20 cellular contexts compared by ENCODE assay signal in genomic region chr14:57831981-57832380, GRCh38. TPM values are rescaled to one million over a fixed set of nuclear protein-coding genes. Genes with fewer than 3 reads are reported as not detected.
DNase-seq lines count a peak whose midpoint lies in the region; ATAC-seq and TF ChIP-seq lines count a peak whose summit lies in the region.
"Had no signal": no experiment of that assay in that cellular context is flagged by ENCODE, and none has a peak within 500 bp of the region (broad histone marks: within the 10 kb centered on the region; RNA-seq: fewer than 3 reads in every experiment).

No MANE protein-coding gene starts in this region.

- H4K20me1 ChIP-seq in PC-9 (ENCODE audit: insufficient read depth), result no peaks in the 10 kb centered on the region

- H3K27me3 ChIP-seq in mesendoderm (ENCODE audit: insufficient read depth, low read length, poor library complexity) (no peaks in the 10 kb centered on the region), PC-9 (ENCODE audit: insufficient read depth, low read depth) (no peaks in the 10 kb centered on the region)

- TF ChIP-seq CTCF in PC-9 (conservative IDR thresholded peaks at IDR 0.05), result no peak
- TF ChIP-seq CTCF in HFFc6 (IDR thresholded peaks at IDR 0.05), result no peak

- no peak overlapping the region for H3K4ac ChIP-seq in mesendoderm (ENCODE audit: low read depth, low read length)

- H3K36me3 Mint-ChIP-seq in HFFc6 (ENCODE audit: low read depth), result no peaks in the 10 kb centered on the region

- no peak overlapping the region for H3K23ac ChIP-seq in mesendoderm (ENCODE audit: low read length)

- no peak overlapping the region for H2AK5ac ChIP-seq in mesendoderm (ENCODE audit: low read length)

- no peak overlapping the region for H3K56ac ChIP-seq in mesendoderm (ENCODE audit: low read length)

- H3K79me2 ChIP-seq in mesendoderm (ENCODE audit: control insufficient read depth, insufficient read depth, low read length) (no peaks in the 10 kb centered on the region), PC-9 (ENCODE audit: low read depth) (no peaks in the 10 kb centered on the region)

- no peak overlapping the region for H4K8ac ChIP-seq in mesendoderm (ENCODE audit: low read depth, low read length)

- no peaks in the 10 kb centered on the region for H3K9me3 ChIP-seq in PC-9 (ENCODE audit: insufficient read depth, low read depth)

- H3K27ac ChIP-seq in mesendoderm (ENCODE audit: low read depth, low read length) (no peak overlapping the region), PC-9 (no peak overlapping the region)
- H3K27ac ChIP-seq: GM23248 had no signal

- intact Hi-C loops in PC-9 (cut with micrococcal nuclease; ENCODE audit: unreplicated experiment), result no loop called here
- intact Hi-C loops in Right ventricle myocardium inferior (cut with DNase I), result no loop called here

- H4K5ac ChIP-seq in mesendoderm (ENCODE audit: low read length), result no peak overlapping the region

- H3K9me3 Mint-ChIP-seq in HFFc6, result peaks cover 9% of the 10 kb centered on the region; the same call in 1 of the 2 replicates
- H3K9me3 Mint-ChIP-seq: activated T-helper 1 cell treated with anti-CD3 and anti-CD28 coated beads, Interleukin-12 subunit alpha, Interleukin-12 subunit beta, Interleukin-2, Interleukin-4 antibody, amounts not matched to agents 30 ng/mL and 10 ng/mL and 1 ng/mL, durations not matched to agents 14 hours and 24 hours and 36 hours; neural crest cell had no signal

- CTCF ChIA-PET in PC-9 (lab: Charles Lee), result no interaction called here

- H3K27me3 Mint-ChIP-seq in HFFc6 (ENCODE audit: insufficient read depth), result peaks cover 7% of the 10 kb centered on the region

- ATAC-seq in GM21576 (IDR thresholded peaks at IDR 0.05; ENCODE audit: unreplicated experiment) (peak; percentile 53), GM19455 (IDR thresholded peaks at IDR 0.05; ENCODE audit: unreplicated experiment) (no peak), Right ventricle myocardium inferior (no peak)
- ATAC-seq: right cardiac atrium, SK-N-SH treated with all-trans-retinoic acid at 6 μM for 48 hours had no signal

- H3K4me1 Mint-ChIP-seq in HFFc6 (ENCODE audit: low read depth), result peaks cover 21% of the 10 kb centered on the region

- H2BK15ac ChIP-seq in mesendoderm (replicated peaks; ENCODE audit: low read depth), result no peak overlapping the region

- no peak overlapping the region for H2BK120ac ChIP-seq in mesendoderm (ENCODE audit: low read depth, low read length)

- WGBS in mesendoderm (ENCODE audit: extremely low coverage, insufficient coverage, low lambda C conversion rate), result no CpG with 5 or more reads among the region's 5 CpGs

- BruUV-seq in PC-9 (replicated peaks; lab: Mats Ljungman, UMichigan), result no TSS peak

- no peak overlapping the region for H3K4me2 ChIP-seq in mesendoderm (ENCODE audit: low read length)
- H3K4me2 ChIP-seq in PC-9, result no peak overlapping the region

- no peaks in the 10 kb centered on the region for H3K4me1 ChIP-seq in mesendoderm (ENCODE audit: control insufficient read depth, low read depth, low read length)
- no peaks in the 10 kb centered on the region; the same call in 1 of the 2 replicates for H3K4me1 ChIP-seq in PC-9 (replicated peaks; ENCODE audit: insufficient read depth)

- no peak overlapping the region for H3K27ac Mint-ChIP-seq in HFFc6
- H3K27ac Mint-ChIP-seq: activated T-helper 1 cell treated with anti-CD3 and anti-CD28 coated beads, Interleukin-12 subunit alpha, Interleukin-12 subunit beta, Interleukin-2, Interleukin-4 antibody, amounts not matched to agents 30 ng/mL and 10 ng/mL and 1 ng/mL, durations not matched to agents 14 hours and 24 hours and 36 hours had no signal

- no peaks in the 10 kb centered on the region for H3K79me1 ChIP-seq in mesendoderm (ENCODE audit: low read length)

- POLR2A ChIA-PET in PC-9 (lab: Charles Lee; ENCODE audit: unreplicated experiment), result no interaction called here

- no peak overlapping the region for H3K9ac ChIP-seq in mesendoderm (ENCODE audit: low read length)
- H3K9ac ChIP-seq: GM23248 had no signal

- H3K4me3 ChIP-seq in mesendoderm (ENCODE audit: low read length) (no peak overlapping the region), PC-9 (no peak overlapping the region)
- H3K4me3 ChIP-seq: GM23248 had no signal

- DNase-seq in NAMALWA (ENCODE audit: low spot score) (peak; percentile 35), dermis blood vessel endothelial cell (peak; percentile 37), mesendoderm (peak; percentile 84), PC-9 (no peak), HFFc6 (no peak), Right ventricle myocardium inferior (ENCODE audit: missing footprints) (no peak)
- DNase-seq: activated CD4-positive, alpha-beta T cell treated with anti-CD3 and anti-CD28 coated beads, Interleukin-2, amount 50 U/mL, for 48 hours; AML-193; foreskin melanocyte; GM23248; NCI-H1105; NCI-H2171; right cardiac atrium had no signal

- H2AFZ ChIP-seq in PC-9, result no peak overlapping the region
- H2AFZ ChIP-seq: GM23248 had no signal

- no peak overlapping the region for H2BK5ac ChIP-seq in mesendoderm (ENCODE audit: low read length)

- no peaks in the 10 kb centered on the region for H3K9me2 ChIP-seq in PC-9 (ENCODE audit: insufficient read depth)

- no peak overlapping the region for H3K4me3 Mint-ChIP-seq in HFFc6
- H3K4me3 Mint-ChIP-seq: activated T-helper 1 cell treated with anti-CD3 and anti-CD28 coated beads, Interleukin-12 subunit alpha, Interleukin-12 subunit beta, Interleukin-2, Interleukin-4 antibody, amounts not matched to agents 30 ng/mL and 10 ng/mL and 1 ng/mL, durations not matched to agents 14 hours and 24 hours and 36 hours; neural crest cell had no signal

- H3K18ac ChIP-seq in mesendoderm (ENCODE audit: low read length), result no peak overlapping the region

- H3F3A ChIP-seq in PC-9 (ENCODE audit: insufficient read depth, low read depth), result no peaks in the 10 kb centered on the region

- H3K36me3 ChIP-seq in mesendoderm (ENCODE audit: control insufficient read depth, insufficient read depth, low read length), result no peaks in the 10 kb centered on the region
- no peaks in the 10 kb centered on the region for H3K36me3 ChIP-seq in PC-9 (ENCODE audit: low read depth)

RNA-seq across cellular contexts. Expression of gene SLC35F4, which starts 33.9 kb away (rescaled TPM):
- not detected in 2 replicates for total RNA-seq in dermis blood vessel endothelial cell
- polyA plus RNA-seq in mesendoderm (2013, experiment 1 of 2), result 0.10 TPM
- 0.03 TPM for polyA plus RNA-seq in mesendoderm (2013, experiment 2 of 2)
- not detected in 2 replicates for total RNA-seq in PC-9 (2021)
- not detected for total RNA-seq in HFFc6 (2021; fragmentation: NEBNext Ultra II Directional; extraction: Animal tissue kit (Norgen Biotek cat#: 25700))
- not detected for total RNA-seq in Right ventricle myocardium inferior
- total RNA-seq: activated T-helper 1 cell treated with anti-CD3 and anti-CD28 coated beads, Interleukin-12 subunit alpha, Interleukin-12 subunit beta, Interleukin-2, Interleukin-4 antibody, amounts not matched to agents 30 ng/mL and 10 ng/mL and 1 ng/mL, durations not matched to agents 14 hours and 24 hours and 36 hours; chondrocyte; GM23248; mesenteric fat pad; right cardiac atrium had no signal
- polyA plus RNA-seq: GM23248, right cardiac atrium had no signal

Comparison
In these comparisons a context has a peak if more than half of its experiments do, and no peak if none do; other contexts are left out.
1. DNase-seq: peak in NAMALWA (single experiment), dermis blood vessel endothelial cell (single experiment) and mesendoderm (single experiment); none in PC-9 (0 of 2), HFFc6 (single experiment) and Right ventricle myocardium inferior (single experiment).